Comparison of ENCODE assay signal across 18 cellular contexts in the genomic region with DNA sequence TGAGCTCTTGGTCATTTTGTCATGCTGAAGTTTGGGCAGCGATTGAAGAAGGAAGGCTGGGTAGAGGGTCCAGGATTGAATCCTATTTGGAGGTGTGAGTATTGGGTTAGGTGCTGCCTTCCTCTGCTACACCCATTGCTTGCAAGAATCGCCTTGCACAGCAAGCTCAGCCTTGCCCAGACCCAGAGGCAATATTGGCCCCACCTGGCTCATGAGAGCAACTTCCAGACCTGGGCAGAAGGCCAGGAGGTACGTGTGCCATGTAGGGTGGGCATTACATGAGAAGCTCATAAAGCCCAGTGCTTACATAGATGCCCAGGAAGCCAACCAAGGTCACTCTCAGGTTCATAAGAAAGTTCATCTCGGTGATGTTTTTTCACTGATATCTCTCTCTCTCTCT.
"Had no signal": no experiment of that assay in that cellular context is flagged by ENCODE, and none has a peak within 500 bp of the region (broad histone marks: within the 10 kb centered on the region; RNA-seq: fewer than 3 reads in every experiment).

No MANE protein-coding gene starts in this region.

- H3K4me1 ChIP-seq: left ventricle myocardium inferior, spleen, upper lobe of left lung had no signal

- H3K27ac Mint-ChIP-seq: activated CD4-positive, alpha-beta memory T cell treated with anti-CD3 and anti-CD28 coated beads, Interleukin-2, amount 10 ng/mL, durations not matched to agents 7 days and 5 days; activated CD4-positive, alpha-beta T cell treated with anti-CD3 and anti-CD28 coated beads for 36 hours; activated naive CD8-positive, alpha-beta T cell treated with anti-CD3 and anti-CD28 coated beads, Interleukin-2, amount 10 ng/mL, durations not matched to agents 7 days and 5 days; activated T-cell treated with anti-CD3 and anti-CD28 coated beads, Interleukin-2, amount 50 U/mL, for 72 hours; stimulated activated naive B cell treated with anti-CD40 and anti-IgM and Interleukin-4, amounts not matched to agents 10 μg/mL and 1 μg/mL and 100 μg/mL, for 72 hours had no signal

- H3K27me3 Mint-ChIP-seq: activated CD4-positive, alpha-beta memory T cell treated with anti-CD3 and anti-CD28 coated beads, Interleukin-2, amount 10 ng/mL, durations not matched to agents 7 days and 5 days; activated CD4-positive, alpha-beta T cell treated with anti-CD3 and anti-CD28 coated beads for 36 hours; activated naive CD8-positive, alpha-beta T cell treated with anti-CD3 and anti-CD28 coated beads, Interleukin-2, amount 10 ng/mL, durations not matched to agents 7 days and 5 days; stimulated activated naive B cell treated with anti-CD40 and anti-IgM and Interleukin-4, amounts not matched to agents 10 μg/mL and 1 μg/mL and 100 μg/mL, for 72 hours had no signal

- H3K4me3 Mint-ChIP-seq: activated CD4-positive, alpha-beta memory T cell treated with anti-CD3 and anti-CD28 coated beads, Interleukin-2, amount 10 ng/mL, durations not matched to agents 7 days and 5 days; activated CD4-positive, alpha-beta T cell treated with anti-CD3 and anti-CD28 coated beads for 36 hours; activated naive CD8-positive, alpha-beta T cell treated with anti-CD3 and anti-CD28 coated beads, Interleukin-2, amount 10 ng/mL, durations not matched to agents 7 days and 5 days; activated T-cell treated with anti-CD3 and anti-CD28 coated beads, Interleukin-2, amount 50 U/mL, for 72 hours; stimulated activated naive B cell treated with anti-CD40 and anti-IgM and Interleukin-4, amounts not matched to agents 10 μg/mL and 1 μg/mL and 100 μg/mL, for 72 hours had no signal

- H3K27me3 ChIP-seq: dorsolateral prefrontal cortex, spleen, upper lobe of left lung had no signal

- H3K36me3 Mint-ChIP-seq: activated naive CD8-positive, alpha-beta T cell treated with anti-CD3 and anti-CD28 coated beads, Interleukin-2, amount 10 ng/mL, durations not matched to agents 7 days and 5 days; stimulated activated naive B cell treated with anti-CD40 and anti-IgM and Interleukin-4, amounts not matched to agents 10 μg/mL and 1 μg/mL and 100 μg/mL, for 72 hours had no signal

- ATAC-seq: activated CD4-positive, alpha-beta T cell treated with anti-CD3 and anti-CD28 coated beads for 36 hours; activated T-cell treated with anti-CD3 and anti-CD28 coated beads, Interleukin-2, amount 50 U/mL, for 72 hours; right cardiac atrium; stimulated activated naive B cell treated with anti-CD40 and anti-IgM and Interleukin-4, amounts not matched to agents 10 μg/mL and 1 μg/mL and 100 μg/mL, for 72 hours had no signal

- H3K36me3 ChIP-seq: left ventricle myocardium inferior, spleen, upper lobe of left lung had no signal

- H3K9me3 Mint-ChIP-seq: activated CD4-positive, alpha-beta memory T cell treated with anti-CD3 and anti-CD28 coated beads, Interleukin-2, amount 10 ng/mL, durations not matched to agents 7 days and 5 days; activated naive CD8-positive, alpha-beta T cell treated with anti-CD3 and anti-CD28 coated beads, Interleukin-2, amount 10 ng/mL, durations not matched to agents 7 days and 5 days; activated T-cell treated with anti-CD3 and anti-CD28 coated beads, Interleukin-2, amount 50 U/mL, for 72 hours had no signal

- H3K4me3 ChIP-seq: dorsolateral prefrontal cortex, left ventricle myocardium inferior, spleen, upper lobe of left lung had no signal

- DNase-seq: activated CD4-positive, alpha-beta memory T cell treated with anti-CD3 and anti-CD28 coated beads, Interleukin-2, amount 10 ng/mL, durations not matched to agents 7 days and 5 days; activated CD4-positive, alpha-beta T cell treated with anti-CD3 and anti-CD28 coated beads for 36 hours; activated CD8-positive, alpha-beta memory T cell treated with anti-CD3 and anti-CD28 coated beads, Interleukin-2, amount 50 U/mL, for 4 hours; activated gamma-delta T cell treated with Interleukin-2 at 50 U/mL for 16 hours; activated naive CD8-positive, alpha-beta T cell treated with anti-CD3 and anti-CD28 coated beads, Interleukin-2, amount 10 ng/mL, durations not matched to agents 7 days and 5 days; activated T-cell treated with anti-CD3 and anti-CD28 coated beads, Interleukin-2, amount 50 U/mL, for 72 hours; anterior cingulate cortex; dorsolateral prefrontal cortex; foreskin melanocyte; head of caudate nucleus; left ventricle myocardium inferior; right cardiac atrium; spleen; stimulated activated CD4-positive, alpha-beta T cell treated with anti-CD3 and anti-CD28 coated beads, Interleukin-1b, Interleukin-23, amount 100 ng/mL, for 48 hours; stimulated activated naive B cell treated with anti-CD40 and anti-IgM and Interleukin-4, amounts not matched to agents 10 μg/mL and 1 μg/mL and 100 μg/mL, for 72 hours; substantia nigra; T-helper 9 cell; upper lobe of left lung had no signal

- H3K9me3 ChIP-seq: left ventricle myocardium inferior, spleen, upper lobe of left lung had no signal

- H3K27ac ChIP-seq: dorsolateral prefrontal cortex, left ventricle myocardium inferior, spleen, upper lobe of left lung had no signal

- H3K4me1 Mint-ChIP-seq: activated CD4-positive, alpha-beta memory T cell treated with anti-CD3 and anti-CD28 coated beads, Interleukin-2, amount 10 ng/mL, durations not matched to agents 7 days and 5 days; activated CD4-positive, alpha-beta T cell treated with anti-CD3 and anti-CD28 coated beads for 36 hours; activated naive CD8-positive, alpha-beta T cell treated with anti-CD3 and anti-CD28 coated beads, Interleukin-2, amount 10 ng/mL, durations not matched to agents 7 days and 5 days had no signal
